ENCODE assay signal across 29 cellular contexts in genomic region chr16:78529881-78530280, GRCh38.
"Had no signal": no experiment of that assay in that cellular context is flagged by ENCODE, and none has a peak within 500 bp of the region (broad histone marks: within the 10 kb centered on the region; RNA-seq: fewer than 3 reads in every experiment).

No MANE protein-coding gene starts in this region.

- DNase-seq: activated effector memory CD4-positive, alpha-beta T cell treated with anti-CD3 and anti-CD28 coated beads, Interleukin-2, amount 50 U/mL, for 16 hours; activated effector memory CD4-positive, alpha-beta T cell treated with Interleukin-2 at 50 U/mL for 16 hours; activated gamma-delta T cell; activated gamma-delta T cell treated with Interleukin-2 at 50 U/mL for 16 hours; activated naive CD4-positive, alpha-beta T cell; activated naive CD4-positive, alpha-beta T cell treated with anti-CD3 and anti-CD28 coated beads for 36 hours; activated naive CD4-positive, alpha-beta T cell treated with anti-CD3 and anti-CD28 coated beads, Interleukin-2, amount 10 ng/mL, durations not matched to agents 7 days and 5 days; activated naive CD4-positive, alpha-beta T cell treated with anti-CD3 and anti-CD28 coated beads, Interleukin-2, amount 50 U/mL, for 16 hours; activated naive CD4-positive, alpha-beta T cell treated with Interleukin-2 at 50 U/mL for 16 hours; activated naive CD8-positive, alpha-beta T cell treated with anti-CD3 and anti-CD28 coated beads for 36 hours; activated naive CD8-positive, alpha-beta T cell treated with anti-CD3 and anti-CD28 coated beads, Interleukin-2, amount 10 ng/mL, durations not matched to agents 7 days and 5 days; activated naive CD8-positive, alpha-beta T cell treated with anti-CD3 and anti-CD28 coated beads, Interleukin-2, amount 50 U/mL, for 24 hours; activated T-cell treated with anti-CD3 and anti-CD28 coated beads, Interleukin-2, amount 50 U/mL, for 1 hour; activated T-cell treated with anti-CD3 and anti-CD28 coated beads, Interleukin-2, amount 50 U/mL, for 24 hours; activated T-cell treated with anti-CD3 and anti-CD28 coated beads, Interleukin-2, amount 50 U/mL, for 4 hours; activated T-cell treated with anti-CD3 and anti-CD28 coated beads, Interleukin-2, amount 50 U/mL, for 48 hours; activated T-cell treated with anti-CD3 and anti-CD28 coated beads, Interleukin-2, amount 50 U/mL, for 72 hours; adrenal gland; amniotic stem cell; amygdala; anterior cingulate cortex; aorta; body of pancreas; brain microvascular endothelial cell; caudate nucleus; central memory CD4-positive, alpha-beta T cell; cerebellar nuclear complex had no signal

- ATAC-seq: activated naive CD4-positive, alpha-beta T cell treated with anti-CD3 and anti-CD28 coated beads, Interleukin-2, amount 50 U/mL, for 72 hours; activated naive CD8-positive, alpha-beta T cell treated with anti-CD3 and anti-CD28 coated beads, Interleukin-2, amount 50 U/mL, for 24 hours; activated T-cell treated with anti-CD3 and anti-CD28 coated beads, Interleukin-2, amount 50 U/mL, for 4 hours; activated T-cell treated with anti-CD3 and anti-CD28 coated beads, Interleukin-2, amount 50 U/mL, for 72 hours; activated T-helper 17 cell treated with anti-CD3 and anti-CD28 coated beads, Interleukin-2, amount 50 U/mL, for 72 hours; body of pancreas had no signal
